15 cellular contexts compared by ENCODE assay signal in the genomic region with DNA sequence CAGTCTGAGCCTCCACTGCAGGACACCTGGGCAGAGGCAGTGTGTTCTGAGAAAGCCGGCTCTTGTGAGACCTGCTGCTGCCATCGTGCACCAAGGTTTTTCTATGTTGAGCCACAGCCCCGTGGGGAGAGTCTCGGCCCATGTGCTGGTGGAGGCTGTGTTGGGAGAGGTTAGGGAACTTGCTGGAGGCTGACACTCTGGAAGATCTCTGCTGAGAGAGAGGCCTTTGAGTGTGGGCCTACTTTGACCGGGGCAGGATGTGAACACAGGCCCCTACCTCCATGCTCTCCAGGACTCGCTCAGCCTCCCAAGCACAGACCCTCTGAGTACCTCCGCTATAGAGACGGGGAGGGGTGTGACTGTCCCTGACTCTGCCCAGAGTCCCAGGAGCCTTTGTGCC. TPM values are rescaled to one million over a fixed set of nuclear protein-coding genes. Genes with fewer than 3 reads are reported as not detected.
DNase-seq lines count a peak whose midpoint lies in the region; ATAC-seq and TF ChIP-seq lines count a peak whose summit lies in the region.
"Had no signal": no experiment of that assay in that cellular context is flagged by ENCODE, and none has a peak within 500 bp of the region (broad histone marks: within the 10 kb centered on the region; RNA-seq: fewer than 3 reads in every experiment).

No MANE protein-coding gene starts in this region.

- H3K4me3 Mint-ChIP-seq in CD8-positive, alpha-beta T cell: no peak overlapping the region
- peak overlapping the region; percentile 26 to 66 for H3K4me3 Mint-ChIP-seq in effector memory CD8-positive, alpha-beta T cell
- H3K4me3 Mint-ChIP-seq in progenitor cell of endocrine pancreas (ENCODE audit: low read depth): no peak overlapping the region

- POLR2A ChIA-PET in CD8-positive, alpha-beta T cell (lab: Charles Lee): interaction anchor here (1.1 to 5.5 kb wide), 5 partner anchors 11 to 52 kb away, joined by 3 to 96 read pairs (median 18); partner anchors contain the start of genes MRFAP1 and MRFAP1L1

- H3K27ac ChIP-seq in CD8-positive, alpha-beta T cell (ENCODE audit: low read depth, low read length): no peak overlapping the region
- H3K27ac ChIP-seq: cardiac muscle cell had no signal

- H3K36me3 ChIP-seq in CD8-positive, alpha-beta T cell (ENCODE audit: insufficient read depth, low read length): no peaks in the 10 kb centered on the region
- no peaks in the 10 kb centered on the region for H3K36me3 ChIP-seq in Loucy (ENCODE audit: insufficient read depth, low read length)
- H3K36me3 ChIP-seq: cardiac muscle cell had no signal

- ATAC-seq in CD8-positive, alpha-beta T cell: no peak
- no peak for ATAC-seq in effector memory CD8-positive, alpha-beta T cell (replicated peaks)
- ATAC-seq in HG03342 (IDR thresholded peaks at IDR 0.05; ENCODE audit: unreplicated experiment) (no peak), GM18511 (IDR thresholded peaks at IDR 0.05; ENCODE audit: unreplicated experiment) (no peak)

- H3K9me2 ChIP-seq in Loucy (replicated peaks; ENCODE audit: low read depth, low read length): no peaks in the 10 kb centered on the region

- no peaks in the 10 kb centered on the region for H4K20me1 ChIP-seq in Loucy (ENCODE audit: insufficient read depth, low read length, poor library complexity, severe bottlenecking)

- H3K27ac Mint-ChIP-seq in CD8-positive, alpha-beta T cell: peak overlapping the region; percentile 76
- H3K27ac Mint-ChIP-seq in effector memory CD8-positive, alpha-beta T cell: peak overlapping the region; percentile 93 to 98
- peak overlapping the region; percentile 84 for H3K27ac Mint-ChIP-seq in progenitor cell of endocrine pancreas

- no peak overlapping the region for H3K4me3 ChIP-seq in CD8-positive, alpha-beta T cell (ENCODE audit: low read depth, low read length)
- no peak overlapping the region for H3K4me3 ChIP-seq in Loucy (ENCODE audit: low read length, poor library complexity, severe bottlenecking)
- H3K4me3 ChIP-seq: cardiac muscle cell had no signal

- H3K4me1 Mint-ChIP-seq in CD8-positive, alpha-beta T cell (ENCODE audit: low read depth): peaks cover 86% of the 10 kb centered on the region
- H3K4me1 Mint-ChIP-seq in effector memory CD8-positive, alpha-beta T cell (ENCODE audit: low read depth in 2 of 2): peaks cover 84 to 86% of the 10 kb centered on the region in 2 donors
- H3K4me1 Mint-ChIP-seq in progenitor cell of endocrine pancreas (ENCODE audit: low read depth): peaks cover 50% of the 10 kb centered on the region

- no peaks in the 10 kb centered on the region for H3K27me3 Mint-ChIP-seq in CD8-positive, alpha-beta T cell (ENCODE audit: low read depth)
- no peaks in the 10 kb centered on the region for H3K27me3 Mint-ChIP-seq in effector memory CD8-positive, alpha-beta T cell
- no peaks in the 10 kb centered on the region for H3K27me3 Mint-ChIP-seq in progenitor cell of endocrine pancreas

- H3K4me2 ChIP-seq in Loucy (ENCODE audit: low read depth, low read length, poor library complexity, severe bottlenecking): peak overlapping the region; percentile 17

- H3K4me1 ChIP-seq in CD8-positive, alpha-beta T cell (ENCODE audit: insufficient read depth, low read length): peaks cover 95% of the 10 kb centered on the region
- peaks cover 88% of the 10 kb centered on the region for H3K4me1 ChIP-seq in Loucy (ENCODE audit: insufficient read depth, low read length, poor library complexity, severe bottlenecking)

- H3K36me3 Mint-ChIP-seq in CD8-positive, alpha-beta T cell: no peaks in the 10 kb centered on the region
- H3K36me3 Mint-ChIP-seq in effector memory CD8-positive, alpha-beta T cell (ENCODE audit: insufficient read depth): peaks cover 30% of the 10 kb centered on the region
- H3K36me3 Mint-ChIP-seq in progenitor cell of endocrine pancreas (ENCODE audit: insufficient read depth): peaks cover 2% of the 10 kb centered on the region

- peaks cover 22% of the 10 kb centered on the region for H3K79me2 ChIP-seq in Loucy (ENCODE audit: insufficient read depth, low read length)

- no peak for TF ChIP-seq CTCF in CD8-positive, alpha-beta T cell (IDR thresholded peaks at IDR 0.05)
- TF ChIP-seq CTCF in Loucy (conservative IDR thresholded peaks at IDR 0.05; ENCODE audit: low read length) (no peak), progenitor cell of endocrine pancreas (IDR thresholded peaks at IDR 0.05; ENCODE audit: unreplicated experiment) (no peak)

- DNase-seq in CD8-positive, alpha-beta T cell: no peak
- DNase-seq in effector memory CD8-positive, alpha-beta T cell: no peak
- DNase-seq in progenitor cell of endocrine pancreas (ENCODE audit: low spot score, unreplicated experiment) (no peak), SIG-M5 (lab: John Stamatoyannopoulos, UW) (no peak)
- DNase-seq: activated CD4-positive, CD25-positive, alpha-beta regulatory T cell; activated effector memory CD4-positive, alpha-beta T cell treated with Interleukin-2 at 50 U/mL for 16 hours; DMS153; glutamatergic neuron; HCEC 1CT; kidney glomerular epithelial cell; MM.1S had no signal

- H2AFZ ChIP-seq in Loucy (ENCODE audit: low read length): 0 out of 2 replicates have a peak overlapping the region, but pooled peaks have one; percentile 6

- no peaks in the 10 kb centered on the region for H3K9me3 ChIP-seq in CD8-positive, alpha-beta T cell (ENCODE audit: low read length)
- no peaks in the 10 kb centered on the region for H3K9me3 ChIP-seq in Loucy (ENCODE audit: insufficient read depth, low read depth, low read length)

- H3K27me3 ChIP-seq in CD8-positive, alpha-beta T cell (ENCODE audit: insufficient read depth, low read length): no peaks in the 10 kb centered on the region
- no peaks in the 10 kb centered on the region for H3K27me3 ChIP-seq in Loucy (ENCODE audit: insufficient read depth, low read length, poor library complexity, severe bottlenecking)
- H3K27me3 ChIP-seq: cardiac muscle cell had no signal

- intact Hi-C loops in CD8-positive, alpha-beta T cell (cut with DNase I, micrococcal nuclease): loop anchor here in 1 of 2 experiments (10.0 kb wide), 1 partner anchor 118 kb away; the partner anchor contains the start of gene MAN2B2

- no peaks in the 10 kb centered on the region; the same call in 1 of the 2 replicates for H3F3A ChIP-seq in Loucy (ENCODE audit: low read depth)

- H3K9ac ChIP-seq in Loucy (ENCODE audit: low read depth, low read length, poor library complexity, severe bottlenecking): peak overlapping the region; percentile 46

- CTCF ChIA-PET in CD8-positive, alpha-beta T cell (lab: Charles Lee): interaction anchor here (0.6 to 6.0 kb wide), 5 partner anchors 9 to 181 kb away, joined by 3 to 68 read pairs (median 3); a partner anchor contains a TSS

- no peaks in the 10 kb centered on the region for H3K9me3 Mint-ChIP-seq in CD8-positive, alpha-beta T cell
- H3K9me3 Mint-ChIP-seq in effector memory CD8-positive, alpha-beta T cell: no peaks in the 10 kb centered on the region
- no peaks in the 10 kb centered on the region for H3K9me3 Mint-ChIP-seq in progenitor cell of endocrine pancreas (ENCODE audit: low read depth)

RNA-seq across cellular contexts. Expression of gene S100P, which starts 1.3 kb away (rescaled TPM):
- 1 to 10 TPM; 1.1 to 1.5 TPM for total RNA-seq in CD8-positive, alpha-beta T cell
- 1.3 and 3.5 TPM in 2 replicates for total RNA-seq in progenitor cell of endocrine pancreas
- total RNA-seq: cardiac muscle cell had no signal

RNA-seq across cellular contexts. Expression of gene MRFAP1L1, which starts 17.3 kb away (rescaled TPM):
- 10 to 100 TPM; 27.5 to 30.0 TPM for total RNA-seq in CD8-positive, alpha-beta T cell
- total RNA-seq in progenitor cell of endocrine pancreas: 64.9 and 69.3 TPM in 2 replicates

RNA-seq across cellular contexts. Expression of gene BLOC1S4, which starts 23.6 kb away (rescaled TPM):
- 10 to 100 TPM; 29.7 to 30.7 TPM for total RNA-seq in CD8-positive, alpha-beta T cell
- total RNA-seq in progenitor cell of endocrine pancreas: 18.8 and 20.0 TPM in 2 replicates

RNA-seq across cellular contexts. Expression of gene MRFAP1, which starts 51.9 kb away (rescaled TPM):
- total RNA-seq in CD8-positive, alpha-beta T cell: 100 to 1,000 TPM; 177 to 183 TPM
- 223 and 225 TPM in 2 replicates for total RNA-seq in progenitor cell of endocrine pancreas

Comparison
In these comparisons a context has a peak if more than half of its experiments do, and no peak if none do; other contexts are left out.
1. H3K4me3 Mint-ChIP-seq: peak in effector memory CD8-positive, alpha-beta T cell (2 of 2); none in CD8-positive, alpha-beta T cell (single experiment) and progenitor cell of endocrine pancreas (single experiment).
2. Peak in every context shown above with its lines, with median percentiles within 50 percentile points of each other: H3K27ac Mint-ChIP-seq.